In genomic region chr9:91978739-91979414, GRCh38 we compare ENCODE assay signal across 8 cellular contexts. TPM values are rescaled to one million over a fixed set of nuclear protein-coding genes. Genes with fewer than 3 reads are reported as not detected.
DNase-seq lines count a peak whose midpoint lies in the region; ATAC-seq, FAIRE-seq and TF ChIP-seq lines count a peak whose summit lies in the region.
"Had no signal": no experiment of that assay in that cellular context is flagged by ENCODE, and none has a peak within 500 bp of the region (broad histone marks: within the 10 kb centered on the region; RNA-seq: fewer than 3 reads in every experiment).

No MANE protein-coding gene starts in this region.

- no peaks in the 10 kb centered on the region for H3K9me3 ChIP-seq in endothelial cell of umbilical vein (replicated peaks; ENCODE audit: control insufficient read depth, insufficient read depth, low read length)

- peaks cover 15% of the 10 kb centered on the region for H3K27me3 Mint-ChIP-seq in progenitor cell of endocrine pancreas

- intact Hi-C loops in endothelial cell of umbilical vein (cut with micrococcal nuclease) (no loop called here), posterior vena cava (cut with DNase I) (no loop called here)

- POLR2A ChIA-PET in endothelial cell of umbilical vein (lab: Charles Lee) = no interaction called here

- no peak overlapping the region for H3K4me3 ChIP-seq in GM12875 (ENCODE audit: low read depth, low read length)
- no peak overlapping the region for H3K4me3 ChIP-seq in endothelial cell of umbilical vein (replicated peaks in 1 of 3; ENCODE audit: insufficient read depth in 1 of 3, low read depth in 1 of 3, low read length in 3 of 3)

- TF ChIP-seq CTCF in GM12875 (IDR thresholded peaks at IDR 0.05; ENCODE audit: borderline replicate concordance, insufficient read depth, low read depth, low read length) (peak; percentile 34; the same call in 1 of the 2 replicates), endothelial cell of umbilical vein (IDR thresholded peaks at IDR 0.05; ENCODE audit: extremely low read depth in 1 of 2, insufficient read depth in 1 of 2, low read depth in 1 of 2, low read length in 2 of 2) (peak; percentile 3 to 6), progenitor cell of endocrine pancreas (IDR thresholded peaks at IDR 0.05; ENCODE audit: unreplicated experiment) (peak; percentile 65)

- H3K4me1 ChIP-seq in endothelial cell of umbilical vein (ENCODE audit: control insufficient read depth, extremely low read depth, insufficient read depth, low read length) = no peaks in the 10 kb centered on the region

- DNase-seq in NCI-H524 treated with DMSO at 0.1 percent for 48 hours (lab: John Stamatoyannopoulos, UW) (peak; percentile 18), endothelial cell of umbilical vein (ENCODE audit: low read depth, low spot score) (peak; percentile 5), progenitor cell of endocrine pancreas (ENCODE audit: low spot score, unreplicated experiment) (no peak), posterior vena cava (ENCODE audit: low spot score) (no peak)
- DNase-seq in stimulated activated CD4-positive, alpha-beta T cell treated with anti-CD3 and anti-CD28 coated beads, Interleukin-4, amount 100 ng/mL, for 24 hours = no peak

- H3K27me3 ChIP-seq in endothelial cell of umbilical vein (ENCODE audit: control insufficient read depth in 2 of 2, insufficient read depth in 2 of 2, low read length in 2 of 2) = no peaks in the 10 kb centered on the region

- no peaks in the 10 kb centered on the region for H3K36me3 Mint-ChIP-seq in progenitor cell of endocrine pancreas (ENCODE audit: insufficient read depth)

- H3K9me1 ChIP-seq in endothelial cell of umbilical vein (replicated peaks; ENCODE audit: control insufficient read depth, extremely low read depth, insufficient read depth, low read length) = no peaks in the 10 kb centered on the region

- no peak overlapping the region for H2AFZ ChIP-seq in endothelial cell of umbilical vein (ENCODE audit: low read depth, low read length)

- no peak overlapping the region for H3K27ac ChIP-seq in endothelial cell of umbilical vein (ENCODE audit: insufficient read depth, low read depth, low read length)

- no peaks in the 10 kb centered on the region for H3K36me3 ChIP-seq in endothelial cell of umbilical vein (ENCODE audit: control insufficient read depth in 2 of 2, extremely low read depth in 1 of 2, insufficient read depth in 2 of 2, low read length in 2 of 2)

- no peak overlapping the region for H3K9ac ChIP-seq in endothelial cell of umbilical vein (replicated peaks; ENCODE audit: extremely low read depth, insufficient read depth, low read length)

- H3K9me3 Mint-ChIP-seq in progenitor cell of endocrine pancreas (ENCODE audit: low read depth) = no peaks in the 10 kb centered on the region

- ATAC-seq in GM18907 (IDR thresholded peaks at IDR 0.05; ENCODE audit: unreplicated experiment) = no peak

- peaks cover 1% of the 10 kb centered on the region for H3K4me1 Mint-ChIP-seq in progenitor cell of endocrine pancreas (ENCODE audit: low read depth)

- no peaks in the 10 kb centered on the region for H3K79me2 ChIP-seq in endothelial cell of umbilical vein (ENCODE audit: control insufficient read depth, insufficient read depth, low read length)

- TF ChIP-seq POLR2A in endothelial cell of umbilical vein (IDR thresholded peaks at IDR 0.05; ENCODE audit: low read depth, low read length) = no peak

- H3K27ac Mint-ChIP-seq in progenitor cell of endocrine pancreas = no peak overlapping the region

- H4K20me1 ChIP-seq in endothelial cell of umbilical vein (replicated peaks; ENCODE audit: control insufficient read depth, extremely low read depth, insufficient read depth, low read length) = no peaks in the 10 kb centered on the region

- H3K4me3 Mint-ChIP-seq in progenitor cell of endocrine pancreas (ENCODE audit: low read depth) = no peak overlapping the region

- dilution Hi-C loops in endothelial cell of umbilical vein (cut with MboI; ENCODE audit: extremely low pct_ligation_motif_present, low sequenced_read_pairs) = no loop called here

- BruUV-seq in endothelial cell of umbilical vein (replicated peaks; lab: Mats Ljungman, UMichigan) = no TSS peak

- H3K4me2 ChIP-seq in endothelial cell of umbilical vein (ENCODE audit: insufficient read depth, low read length) = no peak overlapping the region

- FAIRE-seq in endothelial cell of umbilical vein (lab: Jason Lieb, UNC) = no peak
- FAIRE-seq: TTC549 had no signal

- CTCF ChIA-PET in endothelial cell of umbilical vein (lab: Charles Lee) = no interaction called here

TF ChIP-seq in endothelial cell of umbilical vein, 7 proteins besides CTCF, POLR2A, EP300 and RAD21:
- no peak for TF ChIP-seq JUN (IDR thresholded peaks at IDR 0.05; ENCODE audit: borderline replicate concordance, insufficient read depth, insufficient read length, low read depth)
- TF ChIP-seq FOS (IDR thresholded peaks at IDR 0.05; ENCODE audit: borderline replicate concordance, insufficient read depth, low read length) = peak; percentile 29
- no peak for TF ChIP-seq EZH2 (IDR thresholded peaks at IDR 0.05; ENCODE audit: borderline replicate concordance, low read depth, low read length, severe bottlenecking)
- TF ChIP-seq POLR2AphosphoS5 (IDR thresholded peaks at IDR 0.05; ENCODE audit: insufficient read depth, low read depth, low read length) = no peak
TF ChIP-seq in endothelial cell of umbilical vein: peak in this region for 1.

RNA-seq across cellular contexts. Expression of gene ROR2, which starts 28.8 kb away (rescaled TPM):
- total RNA-seq in endothelial cell of umbilical vein (not detected in 2 replicates), progenitor cell of endocrine pancreas (23.6 and 23.9 TPM in 2 replicates), posterior vena cava (10 to 100 TPM; 24.7 to 28.4 TPM)
- polyA plus RNA-seq in endothelial cell of umbilical vein = not detected in 2 replicates
- not detected in 2 replicates for polyA plus RNA-seq in endothelial cell of umbilical vein (2011; cell fraction: cytosol; rRNA removed)
- not detected in 2 replicates for polyA plus RNA-seq in endothelial cell of umbilical vein (2011; cell fraction: nucleus; rRNA removed)
- polyA plus RNA-seq in endothelial cell of umbilical vein (2012) = not detected in 2 replicates
- 0.07 and 0.34 TPM in 2 replicates for polyA minus RNA-seq in endothelial cell of umbilical vein
- 0.41 TPM for polyA minus RNA-seq in endothelial cell of umbilical vein (2011; cell fraction: cytosol; rRNA and poly(A)+ RNA removed)
- not detected in 2 replicates for polyA minus RNA-seq in endothelial cell of umbilical vein (2011; cell fraction: nucleus; rRNA and poly(A)+ RNA removed)

Comparison
In these comparisons a context has a peak if more than half of its experiments do, and no peak if none do; other contexts are left out.
1. CTCF ChIP-seq: peak in every context shown above with its lines; median percentile 65 in progenitor cell of endocrine pancreas; 34 in GM12875; 4 in endothelial cell of umbilical vein.
2. DNase-seq: peak in NCI-H524 treated with DMSO at 0.1 percent for 48 hours (single experiment) and endothelial cell of umbilical vein (single experiment); none in progenitor cell of endocrine pancreas (single experiment), stimulated activated CD4-positive, alpha-beta T cell treated with anti-CD3 and anti-CD28 coated beads, Interleukin-4, amount 100 ng/mL, for 24 hours (single experiment) and posterior vena cava (single experiment).
3. RNA of gene ROR2, which starts 28.8 kb away (total RNA-seq): 24.7 to 28.4 TPM in posterior vena cava and 23.6 to 23.9 TPM in progenitor cell of endocrine pancreas; not detected in endothelial cell of umbilical vein; every median in the first group is over 10 times any median in the second.